Comparison of ENCODE assay signal across 2 cellular contexts in genomic region chrX:19855700-19856381, GRCh38.
TF ChIP-seq lines count a peak whose summit lies in the region.

No MANE protein-coding gene starts in this region.

TF ChIP-seq in endothelial cell of umbilical vein, 7 proteins besides CTCF, POLR2A, EP300 and RAD21 (continued from another document):
- TF ChIP-seq EZH2 (IDR thresholded peaks at IDR 0.05; ENCODE audit: borderline replicate concordance, low read depth, low read length, severe bottlenecking) (no peak), JUN (IDR thresholded peaks at IDR 0.05; ENCODE audit: borderline replicate concordance, insufficient read depth, insufficient read length, low read depth) (no peak)
TF ChIP-seq in endothelial cell of umbilical vein: peak in this region for 0.

TF ChIP-seq in SK-N-SH, 30 proteins besides CTCF, POLR2A, EP300 and RAD21:
- TF ChIP-seq PBX3 (IDR thresholded peaks at IDR 0.05), result no peak
- TF ChIP-seq NFIC (IDR thresholded peaks at IDR 0.05; ENCODE audit: borderline replicate concordance), result no peak
- TF ChIP-seq MXI1 (IDR thresholded peaks at IDR 0.05; ENCODE audit: low read depth, low read length), result no peak
- TF ChIP-seq FOXM1 (IDR thresholded peaks at IDR 0.05; ENCODE audit: low read depth), result no peak
- TF ChIP-seq IRF3 (IDR thresholded peaks at IDR 0.05; ENCODE audit: low read depth, low read length), result no peak
- TF ChIP-seq ZBTB33 (IDR thresholded peaks at IDR 0.05; ENCODE audit: borderline replicate concordance, low read depth), result no peak
- no peak for TF ChIP-seq RXRA (IDR thresholded peaks at IDR 0.05; ENCODE audit: borderline replicate concordance, low read depth)
- TF ChIP-seq FOXJ3 (CRISPR knock-in tag; IDR thresholded peaks at IDR 0.05), result no peak
- TF ChIP-seq SIN3A (IDR thresholded peaks at IDR 0.05; ENCODE audit: borderline replicate concordance, low read depth, low read length), result no peak
TF ChIP-seq in SK-N-SH: peak in this region for 0.
